Comparison of ENCODE assay signal across 8 cellular contexts in genomic region chr3:195909294-195909644, GRCh38. TPM values are rescaled to one million over a fixed set of nuclear protein-coding genes. Genes with fewer than 3 reads are reported as not detected.
DNase-seq lines count a peak whose midpoint lies in the region; ATAC-seq and TF ChIP-seq lines count a peak whose summit lies in the region.

No MANE protein-coding gene starts in this region.

- H3K9me3 ChIP-seq in breast epithelium: no peaks in the 10 kb centered on the region

- peaks cover 21 to 26% (median 23%) of the 10 kb centered on the region in 3 donors for H3K4me1 Mint-ChIP-seq in IgD-negative memory B cell
- peaks cover 30 to 42% (median 42%) of the 10 kb centered on the region in 3 donors for H3K4me1 Mint-ChIP-seq in naive B cell
- H3K4me1 Mint-ChIP-seq in CD14-positive monocyte: peaks cover 44% of the 10 kb centered on the region

- peak overlapping the region; percentile 81 to 90 for H3K27ac ChIP-seq in breast epithelium

- H3K36me3 ChIP-seq in breast epithelium: no peaks in the 10 kb centered on the region

- ATAC-seq in GM21515 (IDR thresholded peaks at IDR 0.05; ENCODE audit: unreplicated experiment) (peak; percentile 28), naive B cell (ENCODE audit: low read depth in 2 of 2) (peak; percentile 16 to 24)

- intact Hi-C loops in breast epithelium (cut with DNase I; ENCODE audit: low total_unique reads) (no loop called here), CD14-positive monocyte (cut with micrococcal nuclease) (loop anchor here (2.0 to 10.0 kb wide), 5 partner anchors 14 to 1324 kb away; partner anchors contain the start of genes NRROS (in 1 of the 2) and PPP1R2 (in 1 of the 2))

- no peaks in the 10 kb centered on the region for H3K27me3 Mint-ChIP-seq in IgD-negative memory B cell
- H3K27me3 Mint-ChIP-seq in naive B cell: no peaks in the 10 kb centered on the region
- peaks cover 0 to 1% (median 1%) of the 10 kb centered on the region in 3 donors for H3K27me3 Mint-ChIP-seq in CD14-positive monocyte (ENCODE audit: low read depth in 3 of 3)

- H3K9me3 Mint-ChIP-seq in IgD-negative memory B cell (no peaks in the 10 kb centered on the region), naive B cell (no peaks in the 10 kb centered on the region), CD14-positive monocyte (peaks cover 0 to 1% (median 0%) of the 10 kb centered on the region in 7 donors)

- no peak for TF ChIP-seq POLR2A in breast epithelium (IDR thresholded peaks at IDR 0.05)

- H3K4me3 ChIP-seq in breast epithelium: peak overlapping the region; percentile 56 to 94 (median 79)

- H3K4me1 ChIP-seq in breast epithelium: peaks cover 7 to 13% of the 10 kb centered on the region in 2 donors

- H3K27me3 ChIP-seq in breast epithelium: no peaks in the 10 kb centered on the region

- H3K27ac Mint-ChIP-seq in IgD-negative memory B cell (no peak overlapping the region), naive B cell (peak overlapping the region in 1 of 6 donors; percentile 100), CD14-positive monocyte (no peak overlapping the region)

- peak; percentile 50 for DNase-seq in Daoy (ENCODE audit: low read depth)
- no peak for DNase-seq in breast epithelium (ENCODE audit: low spot score in 2 of 2)
- DNase-seq in naive B cell: no peak
- no peak for DNase-seq in stimulated activated CD4-positive, alpha-beta T cell treated with anti-CD3 and anti-CD28 coated beads, Interleukin-12 subunit alpha, Interleukin-12 subunit beta, amount 100 ng/mL, for 4 hours
- no peak for DNase-seq in CD14-positive monocyte (ENCODE audit: low spot score)
- DNase-seq in D341Med (ENCODE audit: low spot score): no peak

- no peaks in the 10 kb centered on the region for H3K36me3 Mint-ChIP-seq in IgD-negative memory B cell
- no peaks in the 10 kb centered on the region for H3K36me3 Mint-ChIP-seq in naive B cell
- peaks cover 12 to 15% of the 10 kb centered on the region in 2 donors for H3K36me3 Mint-ChIP-seq in CD14-positive monocyte

- peak overlapping the region in 3 of 4 donors; percentile 58 to 60 (median 60) for H3K4me3 Mint-ChIP-seq in IgD-negative memory B cell
- H3K4me3 Mint-ChIP-seq in naive B cell: peak overlapping the region in 3 of 8 donors; percentile 67 to 94 (median 74)
- peak overlapping the region in 1 of 2 donors; percentile 52 for H3K4me3 Mint-ChIP-seq in CD14-positive monocyte

- TF ChIP-seq CTCF in breast epithelium (IDR thresholded peaks at IDR 0.05): no peak
- TF ChIP-seq CTCF in CD14-positive monocyte (IDR thresholded peaks at IDR 0.05): no peak

RNA-seq across cellular contexts. Expression of gene TNK2, which starts 0.9 kb away (rescaled TPM):
- 6.5 and 8.8 TPM in 2 replicates for total RNA-seq in Daoy (2014; rRNA removed; shearing (Covaris generic))
- polyA plus RNA-seq in IgD-negative memory B cell (6.1 TPM), naive B cell (ENCODE audit: low read depth in 6 of 6) (1 to 10 TPM; 1.1 to 4.8 (median 2.3) TPM), CD14-positive monocyte (1 to 10 TPM in 1 of 2 donors, under 1 TPM in 1; 0.84 to 1.8 TPM)
- 10 to 100 TPM; 13.1 to 28.7 (median 24.9) TPM for total RNA-seq in breast epithelium
